Comparison of ENCODE assay signal across 1 cellular context in genomic region chr20:35174458-35175216, GRCh38.
TF ChIP-seq lines count a peak whose summit lies in the region.

No MANE protein-coding gene starts in this region.

TF ChIP-seq in H1, 55 proteins besides CTCF, POLR2A, EP300 and RAD21:
- TF ChIP-seq TEAD4 (IDR thresholded peaks at IDR 0.05; ENCODE audit: low read depth, low read length) = no peak
- TF ChIP-seq SAP30 (IDR thresholded peaks at IDR 0.05; ENCODE audit: insufficient read depth, insufficient replicate concordance, low read length) = no peak
- no peak for TF ChIP-seq RXRA (IDR thresholded peaks at IDR 0.05; ENCODE audit: insufficient read depth, low read depth, low read length)
- no peak for TF ChIP-seq KDM1A (IDR thresholded peaks at IDR 0.05; ENCODE audit: borderline replicate concordance, low read length)
- no peak for TF ChIP-seq TAF1 (IDR thresholded peaks at IDR 0.05; ENCODE audit: low read depth, low read length)
- 0 out of 2 replicates have a peak, but pooled peaks have one; percentile 35 for TF ChIP-seq GABPA (IDR thresholded peaks at IDR 0.05; ENCODE audit: borderline replicate concordance, insufficient read depth, low read length)
- TF ChIP-seq ATF2 (IDR thresholded peaks at IDR 0.05; ENCODE audit: low read length) = no peak
- no peak for TF ChIP-seq SP4 (IDR thresholded peaks at IDR 0.05; ENCODE audit: low read length)
- no peak for TF ChIP-seq JUND (IDR thresholded peaks at IDR 0.05; ENCODE audit: low read length)
- TF ChIP-seq MAX (IDR thresholded peaks at IDR 0.05) = peak; percentile 91
- no peak for TF ChIP-seq SIN3A (conservative IDR thresholded peaks at IDR 0.05 in 1 of 2, IDR thresholded peaks at IDR 0.05 in 1 of 2; ENCODE audit: low read depth in 1 of 2, low read length in 2 of 2)
- no peak for TF ChIP-seq GTF2F1 (IDR thresholded peaks at IDR 0.05; ENCODE audit: borderline replicate concordance, low read depth, low read length)
- no peak for TF ChIP-seq NANOG (IDR thresholded peaks at IDR 0.05; ENCODE audit: insufficient read depth, low read depth, low read length, poor library complexity, severe bottlenecking)
- peak; percentile 76 for TF ChIP-seq E2F6 (IDR thresholded peaks at IDR 0.05)
- no peak for TF ChIP-seq ASH2L (IDR thresholded peaks at IDR 0.05; ENCODE audit: low read length)
- TF ChIP-seq HDAC2 (IDR thresholded peaks at IDR 0.05; ENCODE audit: borderline replicate concordance in 1 of 2, low read depth in 2 of 2, low read length in 2 of 2) = no peak
- TF ChIP-seq SUZ12 (IDR thresholded peaks at IDR 0.05; ENCODE audit: low read length) = no peak
- no peak for TF ChIP-seq JUN (IDR thresholded peaks at IDR 0.05; ENCODE audit: low read depth, low read length)
- TF ChIP-seq RBBP5 (IDR thresholded peaks at IDR 0.05; ENCODE audit: borderline replicate concordance, low read depth, low read length) = no peak
- TF ChIP-seq SP2 (IDR thresholded peaks at IDR 0.05; ENCODE audit: low read length) = no peak
- no peak for TF ChIP-seq MAFK (IDR thresholded peaks at IDR 0.05; ENCODE audit: low read depth, low read length)
- TF ChIP-seq POLR2AphosphoS5 (IDR thresholded peaks at IDR 0.05; ENCODE audit: low read depth, low read length) = no peak
- TF ChIP-seq POU5F1 (IDR thresholded peaks at IDR 0.05; ENCODE audit: low read depth, low read length) = no peak
- no peak for TF ChIP-seq TBP (IDR thresholded peaks at IDR 0.05; ENCODE audit: low read depth, low read length)
- no peak for TF ChIP-seq YY1 (IDR thresholded peaks at IDR 0.05; ENCODE audit: low read depth, low read length)
- TF ChIP-seq CHD2 (IDR thresholded peaks at IDR 0.05; ENCODE audit: low read length) = no peak
- no peak for TF ChIP-seq TCF12 (IDR thresholded peaks at IDR 0.05; ENCODE audit: low read depth, low read length)
TF ChIP-seq in H1: peak in this region for 3.
